ENCODE assay signal across 16 cellular contexts in genomic region chr14:45664668-45665356, GRCh38.
DNase-seq lines count a peak whose midpoint lies in the region; ATAC-seq, FAIRE-seq and TF ChIP-seq lines count a peak whose summit lies in the region.
"Had no signal": no experiment of that assay in that cellular context is flagged by ENCODE, and none has a peak within 500 bp of the region (broad histone marks: within the 10 kb centered on the region; RNA-seq: fewer than 3 reads in every experiment).

No MANE protein-coding gene starts in this region.

- no peaks in the 10 kb centered on the region for H4K20me1 ChIP-seq in keratinocyte (ENCODE audit: control insufficient read depth, extremely low read depth, insufficient read depth, low read length)

- dilution Hi-C loops in keratinocyte (cut with MboI; ENCODE audit: extremely low pct_ligation_motif_present, low sequenced_read_pairs) = no loop called here

- no peak overlapping the region for H3K4me2 ChIP-seq in keratinocyte (ENCODE audit: control insufficient read depth, extremely low read depth, insufficient read depth, low read depth, low read length)
- H3K4me2 ChIP-seq: smooth muscle cell had no signal

- peak in 2 of 3 experiments; percentile 41 to 49 for TF ChIP-seq CTCF in keratinocyte (optimal IDR thresholded peaks at IDR 0.05 in 1 of 3, IDR thresholded peaks at IDR 0.05 in 1 of 3, conservative IDR thresholded peaks at IDR 0.05 in 1 of 3; ENCODE audit: extremely low read depth in 1 of 3, insufficient read depth in 2 of 3, low read length in 3 of 3)

- no peaks in the 10 kb centered on the region for H3K9me1 ChIP-seq in keratinocyte (ENCODE audit: control insufficient read depth, extremely low read depth, insufficient read depth, low read length)

- no peaks in the 10 kb centered on the region for H3K27me3 ChIP-seq in keratinocyte (ENCODE audit: control insufficient read depth, extremely low read depth, insufficient read depth, low read length)

- H3K4me3 ChIP-seq in keratinocyte (ENCODE audit: control insufficient read depth in 2 of 3, extremely low read depth in 1 of 3, insufficient read depth in 2 of 3, low read depth in 1 of 3, low read length in 3 of 3) = no peak overlapping the region
- H3K4me3 ChIP-seq: smooth muscle cell had no signal

- in situ Hi-C loops in SK-MEL-5 (cut with HindIII; ENCODE audit: low pct_unique_long_range_greater_than_20kb, low sequenced_read_pairs) = no loop called here

- ATAC-seq in HG02759 (IDR thresholded peaks at IDR 0.05; ENCODE audit: unreplicated experiment) (peak; percentile 54), HG02623 (IDR thresholded peaks at IDR 0.05; ENCODE audit: unreplicated experiment) (no peak)
- ATAC-seq: left lobe of liver; natural killer cell treated with Interleukin-12 subunit alpha and Interleukin-12 subunit beta and Interleukin-15 and Interleukin-18, amount 100 ng/mL, for 72 hours had no signal

- no peak for FAIRE-seq in keratinocyte (lab: Jason Lieb, UNC)
- FAIRE-seq: A204.1, frontal cortex, RCC 7860 had no signal

- H3K9ac ChIP-seq in keratinocyte (ENCODE audit: control insufficient read depth, extremely low read depth, insufficient read depth, low read length) = no peak overlapping the region

- H3K27ac ChIP-seq in keratinocyte (ENCODE audit: control insufficient read depth, insufficient read depth, low read length) = no peak overlapping the region

- no peak overlapping the region for H2AFZ ChIP-seq in keratinocyte (ENCODE audit: control insufficient read depth, low read length)

- no peaks in the 10 kb centered on the region for H3K9me3 ChIP-seq in keratinocyte (ENCODE audit: control insufficient read depth, low read depth, low read length)

- no peaks in the 10 kb centered on the region for H3K79me2 ChIP-seq in keratinocyte (ENCODE audit: control insufficient read depth, insufficient read depth, low read length)

- no peaks in the 10 kb centered on the region for H3K36me3 ChIP-seq in keratinocyte (ENCODE audit: control insufficient read depth in 2 of 2, extremely low read depth in 1 of 2, insufficient read depth in 2 of 2, low read length in 2 of 2)

- peak; percentile 27 for DNase-seq in DMS 273 (lab: John Stamatoyannopoulos, UW; ENCODE audit: unreplicated experiment)
- DNase-seq in DMS 273 treated with DMSO at 0.1 percent for 48 hours (lab: John Stamatoyannopoulos, UW) = no peak
- DNase-seq in SK-MEL-5 (ENCODE audit: low read depth, low spot score) = peak; percentile 36
- peak; percentile 1 for DNase-seq in keratinocyte (ENCODE audit: low read depth, low spot score)
- DNase-seq in activated CD4-positive, alpha-beta T cell treated with anti-CD3 and anti-CD28 coated beads for 4 hours = no peak
- no peak for DNase-seq in activated CD8-positive, alpha-beta memory T cell treated with anti-CD3 and anti-CD28 coated beads, Interleukin-2, amount 50 U/mL, for 48 hours
- DNase-seq: activated naive CD8-positive, alpha-beta T cell treated with anti-CD3 and anti-CD28 coated beads, Interleukin-2, amount 10 ng/mL, durations not matched to agents 7 days and 5 days; NCI-H1694 had no signal

- H3K4me1 ChIP-seq in keratinocyte (ENCODE audit: control insufficient read depth, extremely low read depth, insufficient read depth, low read length) = no peaks in the 10 kb centered on the region

Comparison
In these comparisons a context has a peak if more than half of its experiments do, and no peak if none do; other contexts are left out.
1. DNase-seq: peak in DMS 273 (single experiment), SK-MEL-5 (single experiment) and keratinocyte (single experiment); none in DMS 273 treated with DMSO at 0.1 percent for 48 hours (single experiment), activated CD4-positive, alpha-beta T cell treated with anti-CD3 and anti-CD28 coated beads for 4 hours (0 of 2) and activated CD8-positive, alpha-beta memory T cell treated with anti-CD3 and anti-CD28 coated beads, Interleukin-2, amount 50 U/mL, for 48 hours (single experiment).